Comparison of ENCODE assay signal across 17 cellular contexts in genomic region chr9:114525505-114525904, GRCh38. TPM values are rescaled to one million over a fixed set of nuclear protein-coding genes. Genes with fewer than 3 reads are reported as not detected.
DNase-seq lines count a peak whose midpoint lies in the region; ATAC-seq lines count a peak whose summit lies in the region.
"Had no signal": no experiment of that assay in that cellular context is flagged by ENCODE, and none has a peak within 500 bp of the region (broad histone marks: within the 10 kb centered on the region; RNA-seq: fewer than 3 reads in every experiment).

No MANE protein-coding gene starts in this region.

- H3K9me3 Mint-ChIP-seq in stimulated activated naive CD8-positive, alpha-beta T cell treated with anti-CD3 and anti-CD28 coated beads, Interleukin-15, amount 100 ng/mL, for 72 hours: no peaks in the 10 kb centered on the region
- H3K9me3 Mint-ChIP-seq: GM23338, IgD-negative memory B cell, nephron had no signal

- H3K27me3 Mint-ChIP-seq in stimulated activated naive CD8-positive, alpha-beta T cell treated with anti-CD3 and anti-CD28 coated beads, Interleukin-15, amount 100 ng/mL, for 72 hours: peaks cover 42% of the 10 kb centered on the region

- no peaks in the 10 kb centered on the region for H3K4me1 Mint-ChIP-seq in stimulated activated naive CD8-positive, alpha-beta T cell treated with anti-CD3 and anti-CD28 coated beads, Interleukin-15, amount 100 ng/mL, for 72 hours
- H3K4me1 Mint-ChIP-seq: B cell, GM23338 had no signal

- no peak for ATAC-seq in stimulated activated naive CD8-positive, alpha-beta T cell treated with anti-CD3 and anti-CD28 coated beads, Interleukin-15, amount 100 ng/mL, for 72 hours
- ATAC-seq in GM21528 (IDR thresholded peaks at IDR 0.05; ENCODE audit: low FRiP score, unreplicated experiment): no peak
- no peak for ATAC-seq in GM18909 (IDR thresholded peaks at IDR 0.05; ENCODE audit: poor library complexity, unreplicated experiment)
- ATAC-seq: GM23338 had no signal

- no peak overlapping the region for H3K4me3 Mint-ChIP-seq in stimulated activated naive CD8-positive, alpha-beta T cell treated with anti-CD3 and anti-CD28 coated beads, Interleukin-15, amount 100 ng/mL, for 72 hours
- H3K4me3 Mint-ChIP-seq: B cell, GM23338, IgD-negative memory B cell, nephron had no signal

- peak; percentile 84 for DNase-seq in AG20443 (ENCODE audit: low spot score)
- peak; percentile 69 for DNase-seq in LHCN-M2 (ENCODE audit: low read depth)
- peak; percentile 44 for DNase-seq in astrocyte of the hippocampus (ENCODE audit: low read depth, low spot score)
- peak; percentile 5 for DNase-seq in kidney glomerular epithelial cell (lab: John Stamatoyannopoulos, UW)
- no peak for DNase-seq in stimulated activated naive CD8-positive, alpha-beta T cell treated with anti-CD3 and anti-CD28 coated beads, Interleukin-15, amount 100 ng/mL, for 72 hours
- DNase-seq in medulla oblongata (ENCODE audit: extremely low spot score): no peak
- DNase-seq: amygdala; DMS 273 treated with DMSO at 0.1 percent for 48 hours; esophagus squamous epithelium; NCI-H1417; stimulated activated CD4-positive, alpha-beta T cell treated with anti-CD3 and anti-CD28 coated beads, Interleukin-1b, Interleukin-23, amount 100 ng/mL, for 48 hours had no signal

- no peak overlapping the region for H3K27ac Mint-ChIP-seq in stimulated activated naive CD8-positive, alpha-beta T cell treated with anti-CD3 and anti-CD28 coated beads, Interleukin-15, amount 100 ng/mL, for 72 hours
- H3K27ac Mint-ChIP-seq: B cell, GM23338, IgD-negative memory B cell had no signal

RNA-seq across cellular contexts. Expression of gene WHRN, which starts 20.2 kb away (rescaled TPM):
- 0.83 and 1.4 TPM in 2 replicates for total RNA-seq in LHCN-M2 (2014; rRNA removed)
- polyA plus RNA-seq in LHCN-M2 (2012): 1.5 TPM

Comparison
In these comparisons a context has a peak if more than half of its experiments do, and no peak if none do; other contexts are left out.
1. DNase-seq: peak in AG20443 (single experiment), LHCN-M2 (single experiment), astrocyte of the hippocampus (single experiment) and kidney glomerular epithelial cell (single experiment); none in stimulated activated naive CD8-positive, alpha-beta T cell treated with anti-CD3 and anti-CD28 coated beads, Interleukin-15, amount 100 ng/mL, for 72 hours (0 of 2) and medulla oblongata (single experiment).